In genomic region chr6:79048611-79049010, GRCh38 we compare ENCODE assay signal across 1 cellular context.
TF ChIP-seq lines count a peak whose summit lies in the region.

No MANE protein-coding gene starts in this region.

TF ChIP-seq in H1, 55 proteins besides CTCF, POLR2A, EP300 and RAD21:
- TF ChIP-seq ASH2L (IDR thresholded peaks at IDR 0.05; ENCODE audit: low read length) = no peak
- no peak for TF ChIP-seq SP4 (IDR thresholded peaks at IDR 0.05; ENCODE audit: low read length)
- no peak for TF ChIP-seq POU5F1 (IDR thresholded peaks at IDR 0.05; ENCODE audit: low read depth, low read length)
- TF ChIP-seq SP1 (IDR thresholded peaks at IDR 0.05; ENCODE audit: low read depth, low read length) = no peak
- TF ChIP-seq RXRA (IDR thresholded peaks at IDR 0.05; ENCODE audit: insufficient read depth, low read depth, low read length) = no peak
- no peak for TF ChIP-seq RBBP5 (IDR thresholded peaks at IDR 0.05; ENCODE audit: borderline replicate concordance, low read depth, low read length)
- peak; percentile 80 for TF ChIP-seq MAFK (IDR thresholded peaks at IDR 0.05; ENCODE audit: low read depth, low read length)
- peak; percentile 93 for TF ChIP-seq BACH1 (IDR thresholded peaks at IDR 0.05; ENCODE audit: low read length)
TF ChIP-seq in H1: peak in this region for 2.
